Comparison of ENCODE assay signal across 16 cellular contexts in the genomic region with DNA sequence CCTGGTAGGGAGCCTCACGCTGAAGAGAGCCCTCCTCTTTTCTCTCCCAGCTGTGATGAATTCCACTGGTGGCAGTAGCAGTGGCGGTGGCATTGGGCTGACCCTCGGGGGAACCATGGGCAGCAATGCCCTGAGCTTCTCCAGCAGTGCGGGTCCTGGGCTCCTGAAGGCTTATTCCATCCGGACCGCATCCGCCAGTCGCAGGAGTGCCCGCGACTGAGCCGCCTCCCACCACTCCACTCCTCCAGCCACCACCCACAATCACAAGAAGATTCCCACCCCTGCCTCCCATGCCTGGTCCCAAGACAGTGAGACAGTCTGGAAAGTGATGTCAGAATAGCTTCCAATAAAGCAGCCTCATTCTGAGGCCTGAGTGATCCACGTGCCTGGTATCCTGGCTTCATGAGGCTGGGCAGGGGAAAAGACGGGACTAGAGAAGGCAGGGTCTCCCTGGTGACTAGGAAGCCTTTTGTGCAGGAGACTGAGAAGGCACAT. TPM values are rescaled to one million over a fixed set of nuclear protein-coding genes. Genes with fewer than 3 reads are reported as not detected.
DNase-seq lines count a peak whose midpoint lies in the region; ATAC-seq and TF ChIP-seq lines count a peak whose summit lies in the region.
"Had no signal": no experiment of that assay in that cellular context is flagged by ENCODE, and none has a peak within 500 bp of the region (broad histone marks: within the 10 kb centered on the region; RNA-seq: fewer than 3 reads in every experiment).

No MANE protein-coding gene starts in this region.

- no peak overlapping the region for H2BK5ac ChIP-seq in mesenchymal stem cell (ENCODE audit: low read depth, low read length, poor library complexity, severe bottlenecking)

- no peak overlapping the region for H4K91ac ChIP-seq in mesenchymal stem cell (ENCODE audit: low read length)

- CTCF ChIA-PET in HCT116 (lab: Charles Lee) = interaction anchor here (1.0 to 2.0 kb wide), 2 partner anchors 30 to 31 kb away, joined by 3 to 6 read pairs; no protein-coding TSS in a partner anchor

- no peak for DNase-seq in HCT116 (ENCODE audit: low read depth, low spot score)
- no peak for DNase-seq in T-helper 17 cell
- DNase-seq in mesenchymal stem cell = no peak
- DNase-seq in stimulated activated CD8-positive, alpha-beta memory T cell treated with anti-CD3 and anti-CD28 coated beads, Interleukin-4, amount 100 ng/mL, for 48 hours = peak; percentile 10
- no peak for DNase-seq in GM19240 (ENCODE audit: insufficient read length, low spot score)
- DNase-seq: activated CD4-positive, alpha-beta T cell treated with anti-CD3 and anti-CD28 coated beads, Interleukin-2, amount 50 U/mL, for 48 hours; DMS79; effector CD8-positive, alpha-beta T cell; mesendoderm; NCI-H2081 treated with DMSO at 0.1 percent for 48 hours; NCI-H774 had no signal

- H3K27me3 ChIP-seq in HCT116 (ENCODE audit: insufficient read depth, low read length) (no peaks in the 10 kb centered on the region), mesenchymal stem cell (ENCODE audit: control insufficient read depth in 1 of 2, insufficient read depth in 1 of 2, low read length in 2 of 2) (peaks cover 0 to 41% of the 10 kb centered on the region in 2 experiments)

- H3K9ac ChIP-seq in HCT116 (ENCODE audit: low read length) (no peak overlapping the region), mesenchymal stem cell (ENCODE audit: low read length) (no peak overlapping the region)
- H3K9ac ChIP-seq: BLaER1 treated with 17β-estradiol and CSF1 and Interleukin-3, amounts not matched to agents 10 nM and 100 nM had no signal

- H3K36me3 Mint-ChIP-seq in T-helper 17 cell (ENCODE audit: low read depth) = no peaks in the 10 kb centered on the region

- peak overlapping the region; percentile 28 for H2AK5ac ChIP-seq in mesenchymal stem cell (ENCODE audit: low read length, severe bottlenecking)

- no peak overlapping the region for H3K4ac ChIP-seq in mesenchymal stem cell (ENCODE audit: low read depth in 1 of 2, low read length in 2 of 2)

- peak overlapping the region; percentile 75 for H3K27ac Mint-ChIP-seq in T-helper 17 cell

- ATAC-seq in HCT116 = no peak
- ATAC-seq in T-helper 17 cell = no peak
- ATAC-seq in GM18867 (IDR thresholded peaks at IDR 0.05; ENCODE audit: unreplicated experiment) = no peak
- ATAC-seq in HG02798 (IDR thresholded peaks at IDR 0.05; ENCODE audit: poor library complexity, unreplicated experiment) = no peak

- H3K27ac ChIP-seq in HCT116 (ENCODE audit: low read depth, low read length) = no peak overlapping the region; the same call in 1 of the 2 replicates
- no peak overlapping the region for H3K27ac ChIP-seq in mesenchymal stem cell (ENCODE audit: low read length, poor library complexity, severe bottlenecking)
- H3K27ac ChIP-seq: BLaER1 treated with 17β-estradiol and CSF1 and Interleukin-3, amounts not matched to agents 10 nM and 100 nM had no signal

- H2AFZ ChIP-seq in HCT116 (ENCODE audit: low read depth, low read length, poor library complexity, severe bottlenecking) (no peak overlapping the region), mesenchymal stem cell (ENCODE audit: low read depth, low read length) (no peak overlapping the region)

- no peak overlapping the region for H2BK12ac ChIP-seq in mesenchymal stem cell (ENCODE audit: low read length in 2 of 2)

- intact Hi-C loops in HCT116 (cut with micrococcal nuclease) = no loop called here

- H3K4me1 ChIP-seq in HCT116 (ENCODE audit: control insufficient read depth in 1 of 2, insufficient read depth in 2 of 2, low read length in 2 of 2) (peaks cover 54 to 73% of the 10 kb centered on the region in 2 experiments), mesenchymal stem cell (ENCODE audit: control insufficient read depth, insufficient read depth, low read depth, low read length) (peaks cover 65% of the 10 kb centered on the region)

- no TSS peak for BruUV-seq in HCT116 (replicated peaks; lab: Mats Ljungman, UMichigan)

- no peak overlapping the region for H3K14ac ChIP-seq in mesenchymal stem cell (ENCODE audit: low read length in 2 of 2)

- H3K79me2 ChIP-seq in HCT116 (ENCODE audit: insufficient read depth, low read length) = no peaks in the 10 kb centered on the region

- TF ChIP-seq POLR2A in HCT116 (IDR thresholded peaks at IDR 0.05; ENCODE audit: borderline replicate concordance, extremely low read depth, insufficient read depth, insufficient read length) = no peak

- no peak overlapping the region for H3K4me3 Mint-ChIP-seq in T-helper 17 cell

- H3K9me2 ChIP-seq in HCT116 (ENCODE audit: insufficient read depth) = no peaks in the 10 kb centered on the region

- no peak overlapping the region for H3K4me3 ChIP-seq in HCT116 (replicated peaks in 1 of 2; ENCODE audit: low read depth in 1 of 2, low read length in 2 of 2)
- no peak overlapping the region for H3K4me3 ChIP-seq in mesenchymal stem cell (ENCODE audit: insufficient read depth in 1 of 2, low read depth in 1 of 2, low read length in 2 of 2)
- H3K4me3 ChIP-seq: BLaER1 treated with 17β-estradiol and CSF1 and Interleukin-3, amounts not matched to agents 10 nM and 100 nM had no signal

- RAD21 ChIA-PET in HCT116 (lab: Charles Lee; ENCODE audit: low non-redundant PET in 1 of 2, low total read pairs in 2 of 2, uncharacterized antibody in 2 of 2, unreplicated experiment in 2 of 2) = no interaction called here

- H3K18ac ChIP-seq in mesenchymal stem cell (ENCODE audit: low read depth in 1 of 2, low read length in 2 of 2) = no peak overlapping the region

- no peak overlapping the region for H3K23ac ChIP-seq in mesenchymal stem cell (ENCODE audit: low read length in 2 of 2)

- H4K8ac ChIP-seq in mesenchymal stem cell (ENCODE audit: low read length) = no peak overlapping the region

- H3K36me3 ChIP-seq in HCT116 (ENCODE audit: control insufficient read depth in 1 of 2, insufficient read depth in 2 of 2, low read length in 2 of 2) = no peaks in the 10 kb centered on the region
- H3K36me3 ChIP-seq in mesenchymal stem cell (ENCODE audit: control insufficient read depth in 1 of 2, insufficient read depth in 2 of 2, low read depth in 1 of 2, low read length in 2 of 2) = no peaks in the 10 kb centered on the region
- H3K36me3 ChIP-seq: BLaER1 treated with 17β-estradiol and CSF1 and Interleukin-3, amounts not matched to agents 10 nM and 100 nM had no signal

- POLR2A ChIA-PET in HCT116 (lab: Charles Lee) = no interaction called here

- H2BK15ac ChIP-seq in mesenchymal stem cell (ENCODE audit: low read depth, poor library complexity, severe bottlenecking) = peak overlapping the region; percentile 1

- H2BK120ac ChIP-seq in mesenchymal stem cell (ENCODE audit: low read depth, low read length) = no peak overlapping the region

- peaks cover 49% of the 10 kb centered on the region for H3K4me1 Mint-ChIP-seq in T-helper 17 cell

- H3K4me2 ChIP-seq in HCT116 (ENCODE audit: low read length) = peak overlapping the region; percentile 21; the same call in 1 of the 2 replicates
- no peak overlapping the region for H3K4me2 ChIP-seq in mesenchymal stem cell (ENCODE audit: low read length, poor library complexity, severe bottlenecking)

- no peak for TF ChIP-seq RAD21 in HCT116 (IDR thresholded peaks at IDR 0.05; ENCODE audit: low read depth)

- WGBS in mesenchymal stem cell = 91% methylated on average over 13 of the region's 13 CpGs

- no peaks in the 10 kb centered on the region for H3K9me3 ChIP-seq in HCT116 (ENCODE audit: control insufficient read depth in 1 of 2, insufficient read depth in 1 of 2, low read depth in 1 of 2, low read length in 2 of 2)
- no peaks in the 10 kb centered on the region for H3K9me3 ChIP-seq in T-helper 17 cell (ENCODE audit: control insufficient read depth, low read length, poor library complexity, severe bottlenecking)
- no peaks in the 10 kb centered on the region for H3K9me3 ChIP-seq in mesenchymal stem cell (ENCODE audit: control insufficient read depth, low read length)
- H3K9me3 ChIP-seq: BLaER1 treated with 17β-estradiol and CSF1 and Interleukin-3, amounts not matched to agents 10 nM and 100 nM had no signal

- peaks cover 23% of the 10 kb centered on the region for H3K27me3 Mint-ChIP-seq in T-helper 17 cell

- H3K79me1 ChIP-seq in mesenchymal stem cell (replicated peaks; ENCODE audit: low read length, poor library complexity, severe bottlenecking) = no peaks in the 10 kb centered on the region

- H4K20me1 ChIP-seq in HCT116 (ENCODE audit: insufficient read depth) = no peaks in the 10 kb centered on the region
- H4K20me1 ChIP-seq: BLaER1 treated with 17β-estradiol and CSF1 and Interleukin-3, amounts not matched to agents 10 nM and 100 nM had no signal

- no peak for TF ChIP-seq CTCF in HCT116 (IDR thresholded peaks at IDR 0.05 in 2 of 3, conservative IDR thresholded peaks at IDR 0.05 in 1 of 3; ENCODE audit: borderline replicate concordance in 1 of 3, insufficient read depth in 1 of 3, low read depth in 2 of 3, low read length in 2 of 3)

TF ChIP-seq in HCT116, 20 proteins besides CTCF, POLR2A, EP300 and RAD21 (continues in another document):
- TF ChIP-seq EGR1 (IDR thresholded peaks at IDR 0.05; ENCODE audit: low read depth) = no peak
- no peak for TF ChIP-seq EZH2phosphoT487 (IDR thresholded peaks at IDR 0.05; ENCODE audit: borderline replicate concordance)
- no peak for TF ChIP-seq SIN3A (IDR thresholded peaks at IDR 0.05; ENCODE audit: low read depth)
- TF ChIP-seq JUND (IDR thresholded peaks at IDR 0.05) = no peak
- no peak for TF ChIP-seq MAX (IDR thresholded peaks at IDR 0.05)
- TF ChIP-seq ELF1 (IDR thresholded peaks at IDR 0.05; ENCODE audit: borderline replicate concordance, low read depth) = no peak
- no peak for TF ChIP-seq SP1 (IDR thresholded peaks at IDR 0.05; ENCODE audit: low read depth)

RNA-seq across cellular contexts. Expression of gene KRT7, which starts 15.5 kb away (rescaled TPM):
- 72.6 TPM for total RNA-seq in HCT116 (2021; ENCODE audit: unreplicated experiment)
- polyA plus RNA-seq in HCT116 (2012) = 96.4 and 207 TPM in 2 replicates
- under 1 TPM in 1 of 2 donors, not detected in 1; 0.70 TPM for total RNA-seq in T-helper 17 cell
- 5.1 TPM for polyA plus RNA-seq in mesenchymal stem cell (2013, experiment 1 of 2)
- polyA plus RNA-seq in mesenchymal stem cell (2013, experiment 2 of 2) = 5.7 TPM
- total RNA-seq: Right ventricle myocardium inferior had no signal

RNA-seq across cellular contexts. Expression of gene KRT86, which starts 25.9 kb away (rescaled TPM):
- 1.5 TPM for total RNA-seq in HCT116 (2021; ENCODE audit: unreplicated experiment)
- 0.62 and 1.4 TPM in 2 replicates for polyA plus RNA-seq in HCT116 (2012)
- total RNA-seq in T-helper 17 cell = under 1 TPM in 1 of 2 donors, not detected in 1; 0.21 TPM
- 0.01 TPM for polyA plus RNA-seq in mesenchymal stem cell (2013, experiment 1 of 2)
- polyA plus RNA-seq in mesenchymal stem cell (2013, experiment 2 of 2) = not detected
- total RNA-seq: Right ventricle myocardium inferior had no signal

RNA-seq across cellular contexts. Expression of gene KRT81, which starts 42.7 kb away (rescaled TPM):
- total RNA-seq in HCT116 (2021; ENCODE audit: unreplicated experiment) = 0.84 TPM
- polyA plus RNA-seq in HCT116 (2012) = 1.1 and 2.3 TPM in 2 replicates
- not detected for total RNA-seq in T-helper 17 cell
- not detected for polyA plus RNA-seq in mesenchymal stem cell (2013, experiment 1 of 2)
- polyA plus RNA-seq in mesenchymal stem cell (2013, experiment 2 of 2) = not detected
- total RNA-seq: fibroblast of villous mesenchyme, Right ventricle myocardium inferior had no signal

RNA-seq across cellular contexts. Expression of gene KRT80, which starts 56.8 kb away (rescaled TPM):
- 8.8 TPM for total RNA-seq in HCT116 (2021; ENCODE audit: unreplicated experiment)
- 14.4 and 24.3 TPM in 2 replicates for polyA plus RNA-seq in HCT116 (2012)
- total RNA-seq in T-helper 17 cell = not detected
- 0.72 TPM for polyA plus RNA-seq in mesenchymal stem cell (2013, experiment 1 of 2)
- polyA plus RNA-seq in mesenchymal stem cell (2013, experiment 2 of 2) = 0.84 TPM
- total RNA-seq: Right ventricle myocardium inferior had no signal

Comparison
In these comparisons a context has a peak if more than half of its experiments do, and no peak if none do; other contexts are left out.
1. RNA of gene KRT7, which starts 15.5 kb away (total RNA-seq): 72.6 TPM in HCT116 (single experiment); 0.70 TPM in T-helper 17 cell; every median in the first group is over 10 times any median in the second.